Comparison of ENCODE assay signal across 37 cellular contexts in the genomic region with DNA sequence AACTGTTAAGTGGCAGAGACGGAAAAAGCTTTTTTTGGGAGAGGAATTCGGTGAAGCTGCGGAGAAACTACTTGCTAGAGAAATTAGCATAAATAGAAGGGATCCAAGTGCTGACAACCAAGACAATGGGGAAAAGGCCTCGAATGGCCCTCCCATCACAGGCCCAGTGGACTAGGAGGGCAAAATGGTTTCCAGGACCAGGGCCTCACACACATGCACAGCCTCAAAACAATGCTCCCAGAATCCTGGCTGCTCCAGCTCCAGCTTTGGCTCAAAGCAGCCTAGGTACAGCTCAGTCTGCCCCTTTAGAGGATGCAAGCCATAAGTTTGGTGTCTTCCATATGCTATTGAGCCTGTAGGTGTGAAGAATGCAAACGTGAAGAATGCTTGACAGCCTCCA.
"Had no signal": no experiment of that assay in that cellular context is flagged by ENCODE, and none has a peak within 500 bp of the region (broad histone marks: within the 10 kb centered on the region; RNA-seq: fewer than 3 reads in every experiment).

No MANE protein-coding gene starts in this region.

- H3K4me3 Mint-ChIP-seq: activated B cell treated with CpG ODN at 0.5 μM for 24 hours; activated CD4-positive, alpha-beta memory T cell treated with anti-CD3 and anti-CD28 coated beads for 36 hours; activated CD4-positive, alpha-beta T cell treated with anti-CD3 and anti-CD28 coated beads, Interleukin-2, amount 10 ng/mL, durations not matched to agents 24 days and 14 days; activated CD8-positive, alpha-beta T cell treated with anti-CD3 and anti-CD28 coated beads for 36 hours; activated naive CD4-positive, alpha-beta T cell treated with anti-CD3 and anti-CD28 coated beads for 36 hours; activated naive CD4-positive, alpha-beta T cell treated with anti-CD3 and anti-CD28 coated beads, Interleukin-2, amount 50 U/mL, for 24 hours; activated naive CD8-positive, alpha-beta T cell; activated naive CD8-positive, alpha-beta T cell treated with anti-CD3 and anti-CD28 coated beads, Interleukin-2, amount 10 ng/mL, durations not matched to agents 7 days and 5 days; activated naive CD8-positive, alpha-beta T cell treated with anti-CD3 and anti-CD28 coated beads, Interleukin-2, amount 50 U/mL, for 24 hours; activated T-cell treated with anti-CD3 and anti-CD28 coated beads, Interleukin-2, amount 50 U/mL, for 4 hours; activated T-cell treated with anti-CD3 and anti-CD28 coated beads, Interleukin-2, amount 50 U/mL, for 72 hours; activated T-helper 1 cell treated with anti-CD3 and anti-CD28 coated beads, Interleukin-12 subunit alpha, Interleukin-12 subunit beta, Interleukin-2, Interleukin-4 antibody, amounts not matched to agents 30 ng/mL and 10 ng/mL and 1 ng/mL, durations not matched to agents 14 hours and 24 hours and 36 hours; activated T-helper 17 cell treated with anti-CD3 and anti-CD28 coated beads, Interleukin-2, amount 50 U/mL, for 72 hours; brain; central memory CD8-positive, alpha-beta T cell; T-helper 1 cell treated with Interleukin-12 subunit alpha and Interleukin-12 subunit beta and Interleukin-4 antibody, amounts not matched to agents 30 μg/mL and 1 μg/mL, for 36 hours; T-helper 2 cell treated with Interferon-gamma antibody and Interleukin-4, amounts not matched to agents 5 μg/mL and 100 μg/mL, for 36 hours had no signal

- H3K27ac Mint-ChIP-seq: activated B cell treated with CpG ODN at 0.5 μM for 24 hours; activated CD4-positive, alpha-beta memory T cell treated with anti-CD3 and anti-CD28 coated beads for 36 hours; activated CD4-positive, alpha-beta T cell treated with anti-CD3 and anti-CD28 coated beads, Interleukin-2, amount 10 ng/mL, durations not matched to agents 24 days and 14 days; activated CD8-positive, alpha-beta T cell treated with anti-CD3 and anti-CD28 coated beads for 36 hours; activated naive CD4-positive, alpha-beta T cell treated with anti-CD3 and anti-CD28 coated beads for 36 hours; activated naive CD4-positive, alpha-beta T cell treated with anti-CD3 and anti-CD28 coated beads, Interleukin-2, amount 50 U/mL, for 24 hours; activated naive CD8-positive, alpha-beta T cell; activated naive CD8-positive, alpha-beta T cell treated with anti-CD3 and anti-CD28 coated beads, Interleukin-2, amount 10 ng/mL, durations not matched to agents 7 days and 5 days; activated naive CD8-positive, alpha-beta T cell treated with anti-CD3 and anti-CD28 coated beads, Interleukin-2, amount 50 U/mL, for 24 hours; activated T-cell treated with anti-CD3 and anti-CD28 coated beads, Interleukin-2, amount 50 U/mL, for 72 hours; activated T-helper 1 cell treated with anti-CD3 and anti-CD28 coated beads, Interleukin-12 subunit alpha, Interleukin-12 subunit beta, Interleukin-2, Interleukin-4 antibody, amounts not matched to agents 30 ng/mL and 10 ng/mL and 1 ng/mL, durations not matched to agents 14 hours and 24 hours and 36 hours; activated T-helper 17 cell treated with anti-CD3 and anti-CD28 coated beads, Interleukin-2, amount 50 U/mL, for 72 hours; brain; T-helper 1 cell treated with Interleukin-12 subunit alpha and Interleukin-12 subunit beta and Interleukin-4 antibody, amounts not matched to agents 30 μg/mL and 1 μg/mL, for 36 hours; T-helper 2 cell treated with Interferon-gamma antibody and Interleukin-4, amounts not matched to agents 5 μg/mL and 100 μg/mL, for 36 hours had no signal

- H3K27ac ChIP-seq: ascending aorta, cardiac muscle cell, VCaP had no signal

- ATAC-seq: activated CD8-positive, alpha-beta T cell treated with anti-CD3 and anti-CD28 coated beads for 36 hours; activated naive CD8-positive, alpha-beta T cell treated with anti-CD3 and anti-CD28 coated beads, Interleukin-2, amount 50 U/mL, for 24 hours; activated T-cell treated with anti-CD3 and anti-CD28 coated beads, Interleukin-2, amount 50 U/mL, for 4 hours; activated T-cell treated with anti-CD3 and anti-CD28 coated beads, Interleukin-2, amount 50 U/mL, for 72 hours; activated T-helper 17 cell treated with anti-CD3 and anti-CD28 coated beads, Interleukin-2, amount 50 U/mL, for 72 hours had no signal

- H3K9me3 ChIP-seq: ascending aorta had no signal

- H3K4me3 ChIP-seq: ascending aorta, cardiac muscle cell had no signal

- H3K27me3 ChIP-seq: ascending aorta, cardiac muscle cell had no signal

- H3K36me3 Mint-ChIP-seq: activated CD4-positive, alpha-beta memory T cell treated with anti-CD3 and anti-CD28 coated beads for 36 hours; activated naive CD4-positive, alpha-beta T cell treated with anti-CD3 and anti-CD28 coated beads, Interleukin-2, amount 50 U/mL, for 24 hours; activated naive CD8-positive, alpha-beta T cell; activated naive CD8-positive, alpha-beta T cell treated with anti-CD3 and anti-CD28 coated beads, Interleukin-2, amount 10 ng/mL, durations not matched to agents 7 days and 5 days; brain had no signal

- H3K27me3 Mint-ChIP-seq: activated B cell treated with CpG ODN at 0.5 μM for 24 hours; activated CD4-positive, alpha-beta memory T cell treated with anti-CD3 and anti-CD28 coated beads for 36 hours; activated CD4-positive, alpha-beta T cell treated with anti-CD3 and anti-CD28 coated beads, Interleukin-2, amount 10 ng/mL, durations not matched to agents 24 days and 14 days; activated CD8-positive, alpha-beta T cell treated with anti-CD3 and anti-CD28 coated beads for 36 hours; activated naive CD4-positive, alpha-beta T cell treated with anti-CD3 and anti-CD28 coated beads, Interleukin-2, amount 50 U/mL, for 24 hours; activated naive CD8-positive, alpha-beta T cell; activated naive CD8-positive, alpha-beta T cell treated with anti-CD3 and anti-CD28 coated beads, Interleukin-2, amount 10 ng/mL, durations not matched to agents 7 days and 5 days; activated naive CD8-positive, alpha-beta T cell treated with anti-CD3 and anti-CD28 coated beads, Interleukin-2, amount 50 U/mL, for 24 hours; activated T-helper 17 cell treated with anti-CD3 and anti-CD28 coated beads, Interleukin-2, amount 50 U/mL, for 72 hours; central memory CD8-positive, alpha-beta T cell had no signal

- DNase-seq: activated B cell treated with CpG ODN at 0.5 μM for 24 hours; activated CD4-positive, alpha-beta memory T cell treated with anti-CD3 and anti-CD28 coated beads for 36 hours; activated CD4-positive, alpha-beta T cell treated with anti-CD3 and anti-CD28 coated beads for 4 hours; activated CD4-positive, alpha-beta T cell treated with anti-CD3 and anti-CD28 coated beads, Interleukin-2, amount 10 ng/mL, durations not matched to agents 24 days and 14 days; activated CD4-positive, alpha-beta T cell treated with anti-CD3 and anti-CD28 coated beads, Interleukin-2, amount 50 U/mL, for 1 hour; activated CD4-positive, alpha-beta T cell treated with anti-CD3 and anti-CD28 coated beads, Interleukin-2, amount 50 U/mL, for 4 hours; activated CD4-positive, CD25-positive, alpha-beta regulatory T cell treated with anti-CD3 and anti-CD28 coated beads, Interleukin-2, amount 50 U/mL, for 72 hours; activated CD8-positive, alpha-beta memory T cell treated with anti-CD3 and anti-CD28 coated beads, Interleukin-2, amount 50 U/mL, for 4 hours; activated CD8-positive, alpha-beta T cell treated with anti-CD3 and anti-CD28 coated beads for 36 hours; activated effector memory CD4-positive, alpha-beta T cell treated with anti-CD3 and anti-CD28 coated beads, Interleukin-2, amount 50 U/mL, for 16 hours; activated gamma-delta T cell treated with Interleukin-2 at 50 U/mL for 16 hours; activated naive CD4-positive, alpha-beta T cell; activated naive CD4-positive, alpha-beta T cell treated with anti-CD3 and anti-CD28 coated beads for 36 hours; activated naive CD8-positive, alpha-beta T cell treated with anti-CD3 and anti-CD28 coated beads, Interleukin-2, amount 10 ng/mL, durations not matched to agents 7 days and 5 days; activated naive CD8-positive, alpha-beta T cell treated with anti-CD3 and anti-CD28 coated beads, Interleukin-2, amount 50 U/mL, for 24 hours; activated T-cell treated with anti-CD3 and anti-CD28 coated beads for 4 hours; activated T-cell treated with anti-CD3 and anti-CD28 coated beads, Interleukin-2, amount 50 U/mL, for 1 hour; activated T-cell treated with anti-CD3 and anti-CD28 coated beads, Interleukin-2, amount 50 U/mL, for 4 hours; activated T-cell treated with anti-CD3 and anti-CD28 coated beads, Interleukin-2, amount 50 U/mL, for 72 hours; amygdala; anterior cingulate cortex; caudate nucleus; cerebellar nuclear complex; T-helper 1 cell; T-helper 2 cell; T-helper 9 cell had no signal

- H3K4me1 Mint-ChIP-seq: activated B cell treated with CpG ODN at 0.5 μM for 24 hours; activated CD4-positive, alpha-beta T cell treated with anti-CD3 and anti-CD28 coated beads, Interleukin-2, amount 10 ng/mL, durations not matched to agents 24 days and 14 days; activated naive CD4-positive, alpha-beta T cell treated with anti-CD3 and anti-CD28 coated beads, Interleukin-2, amount 50 U/mL, for 24 hours; activated naive CD8-positive, alpha-beta T cell treated with anti-CD3 and anti-CD28 coated beads, Interleukin-2, amount 10 ng/mL, durations not matched to agents 7 days and 5 days; activated naive CD8-positive, alpha-beta T cell treated with anti-CD3 and anti-CD28 coated beads, Interleukin-2, amount 50 U/mL, for 24 hours; activated T-helper 17 cell treated with anti-CD3 and anti-CD28 coated beads, Interleukin-2, amount 50 U/mL, for 72 hours; brain; central memory CD8-positive, alpha-beta T cell had no signal

- H3K36me3 ChIP-seq: ascending aorta, cardiac muscle cell had no signal

- H3K4me1 ChIP-seq: ascending aorta had no signal
